ENCODE assay signal across 9 cellular contexts in genomic region chr1:30747028-30748008, GRCh38. TPM values are rescaled to one million over a fixed set of nuclear protein-coding genes. Genes with fewer than 3 reads are reported as not detected.
DNase-seq lines count a peak whose midpoint lies in the region; ATAC-seq and TF ChIP-seq lines count a peak whose summit lies in the region.
"Had no signal": no experiment of that assay in that cellular context is flagged by ENCODE, and none has a peak within 500 bp of the region (broad histone marks: within the 10 kb centered on the region; RNA-seq: fewer than 3 reads in every experiment).

No MANE protein-coding gene starts in this region.

- peaks cover 99% of the 10 kb centered on the region for H3K4me1 Mint-ChIP-seq in activated naive CD8-positive, alpha-beta T cell treated with anti-CD3 and anti-CD28 coated beads for 36 hours
- peaks cover 92 to 94% of the 10 kb centered on the region in 2 donors for H3K4me1 Mint-ChIP-seq in natural killer cell treated with Interleukin-12 subunit alpha and Interleukin-12 subunit beta and Interleukin-15 and Interleukin-18, amount 100 ng/mL, for 72 hours (ENCODE audit: low read depth in 2 of 2)

- peaks cover 46% of the 10 kb centered on the region for H3K36me3 Mint-ChIP-seq in activated naive CD8-positive, alpha-beta T cell treated with anti-CD3 and anti-CD28 coated beads for 36 hours
- H3K36me3 Mint-ChIP-seq in natural killer cell treated with Interleukin-12 subunit alpha and Interleukin-12 subunit beta and Interleukin-15 and Interleukin-18, amount 100 ng/mL, for 72 hours, result peaks cover 6% of the 10 kb centered on the region

- H3K4me1 ChIP-seq in DND-41 (ENCODE audit: insufficient read depth, low read length) (peaks cover 75% of the 10 kb centered on the region), Karpas-422 (ENCODE audit: low read length) (peaks cover 99% of the 10 kb centered on the region)

- H3K9me3 ChIP-seq in DND-41 (ENCODE audit: insufficient read depth, low read length, severe bottlenecking), result no peaks in the 10 kb centered on the region
- no peaks in the 10 kb centered on the region for H3K9me3 ChIP-seq in Karpas-422 (ENCODE audit: low read length)

- no peaks in the 10 kb centered on the region for H3K9me2 ChIP-seq in Karpas-422 (replicated peaks; ENCODE audit: insufficient read depth, low read length)

- DNase-seq in DND-41, result no peak
- DNase-seq in Karpas-422, result no peak
- no peak for DNase-seq in activated naive CD8-positive, alpha-beta T cell treated with anti-CD3 and anti-CD28 coated beads for 36 hours
- no peak for DNase-seq in natural killer cell treated with Interleukin-12 subunit alpha and Interleukin-12 subunit beta and Interleukin-15 and Interleukin-18, amount 100 ng/mL, for 72 hours (ENCODE audit: low spot score)
- DNase-seq in HuH-7 (ENCODE audit: low spot score), result no peak
- no peak for DNase-seq in GF-D8 (lab: John Stamatoyannopoulos, UW)
- no peak for DNase-seq in NK-92 (lab: John Stamatoyannopoulos, UW; ENCODE audit: unreplicated experiment)

- no peak overlapping the region for H3K4me3 ChIP-seq in DND-41 (ENCODE audit: low read depth in 1 of 2, low read length in 2 of 2)
- H3K4me3 ChIP-seq in Karpas-422 (ENCODE audit: low read length), result peak overlapping the region; percentile 56; the same call in 1 of the 2 replicates

- H3K27ac ChIP-seq in DND-41 (ENCODE audit: low read length), result peak overlapping the region; percentile 21
- H3K27ac ChIP-seq in Karpas-422 (ENCODE audit: low read length), result peak overlapping the region; percentile 99

- H3K4me2 ChIP-seq in DND-41 (ENCODE audit: insufficient read depth, low read length) (no peak overlapping the region), Karpas-422 (ENCODE audit: low read depth, low read length, poor library complexity, severe bottlenecking) (peak overlapping the region; percentile 77)

- H3K36me3 ChIP-seq in DND-41 (ENCODE audit: insufficient read depth, low read length) (no peaks in the 10 kb centered on the region), Karpas-422 (ENCODE audit: insufficient read depth, low read length) (peaks cover 3% of the 10 kb centered on the region; the same call in 1 of the 2 replicates)

- H4K20me1 ChIP-seq in DND-41 (ENCODE audit: insufficient read depth, low read length), result peaks cover 3% of the 10 kb centered on the region; the same call in 1 of the 2 replicates
- peaks cover 34% of the 10 kb centered on the region for H4K20me1 ChIP-seq in Karpas-422 (ENCODE audit: insufficient read depth, low read depth, low read length)

- no peaks in the 10 kb centered on the region for H3K27me3 Mint-ChIP-seq in activated naive CD8-positive, alpha-beta T cell treated with anti-CD3 and anti-CD28 coated beads for 36 hours
- no peaks in the 10 kb centered on the region for H3K27me3 Mint-ChIP-seq in natural killer cell treated with Interleukin-12 subunit alpha and Interleukin-12 subunit beta and Interleukin-15 and Interleukin-18, amount 100 ng/mL, for 72 hours

- H3K27me3 ChIP-seq in DND-41 (ENCODE audit: insufficient read depth, low read length, poor library complexity) (no peaks in the 10 kb centered on the region), Karpas-422 (ENCODE audit: low read length) (no peaks in the 10 kb centered on the region)

- no peaks in the 10 kb centered on the region for H3K9me3 Mint-ChIP-seq in activated naive CD8-positive, alpha-beta T cell treated with anti-CD3 and anti-CD28 coated beads for 36 hours
- H3K9me3 Mint-ChIP-seq in natural killer cell treated with Interleukin-12 subunit alpha and Interleukin-12 subunit beta and Interleukin-15 and Interleukin-18, amount 100 ng/mL, for 72 hours, result no peaks in the 10 kb centered on the region

- H2AFZ ChIP-seq in DND-41 (ENCODE audit: low read depth, low read length), result no peak overlapping the region
- H2AFZ ChIP-seq in Karpas-422 (ENCODE audit: low read length), result no peak overlapping the region

- ATAC-seq in DND-41 (ENCODE audit: insufficient read depth, low read depth), result no peak
- ATAC-seq in natural killer cell treated with Interleukin-12 subunit alpha and Interleukin-12 subunit beta and Interleukin-15 and Interleukin-18, amount 100 ng/mL, for 72 hours, result no peak
- ATAC-seq in GM21786 (IDR thresholded peaks at IDR 0.05; ENCODE audit: unreplicated experiment), result no peak

- H3K9ac ChIP-seq in DND-41 (ENCODE audit: low read depth, low read length), result no peak overlapping the region
- peak overlapping the region; percentile 73 for H3K9ac ChIP-seq in Karpas-422 (ENCODE audit: low read length)

- H3K4me3 Mint-ChIP-seq in activated naive CD8-positive, alpha-beta T cell treated with anti-CD3 and anti-CD28 coated beads for 36 hours, result peak overlapping the region; percentile 81
- H3K4me3 Mint-ChIP-seq in natural killer cell treated with Interleukin-12 subunit alpha and Interleukin-12 subunit beta and Interleukin-15 and Interleukin-18, amount 100 ng/mL, for 72 hours, result peak overlapping the region; percentile 81

- peak overlapping the region; percentile 98 for H3K27ac Mint-ChIP-seq in activated naive CD8-positive, alpha-beta T cell treated with anti-CD3 and anti-CD28 coated beads for 36 hours
- peak overlapping the region; percentile 98 to 100 for H3K27ac Mint-ChIP-seq in natural killer cell treated with Interleukin-12 subunit alpha and Interleukin-12 subunit beta and Interleukin-15 and Interleukin-18, amount 100 ng/mL, for 72 hours

- H3K79me2 ChIP-seq in DND-41 (ENCODE audit: insufficient read depth, low read length), result 0 out of 2 replicates have a peak, but pooled peaks cover 3% of the 10 kb centered on the region
- H3K79me2 ChIP-seq in Karpas-422 (ENCODE audit: low read length), result peaks cover 68% of the 10 kb centered on the region

- TF ChIP-seq CTCF in DND-41 (IDR thresholded peaks at IDR 0.05; ENCODE audit: borderline replicate concordance, extremely low read depth, low read length, poor library complexity, severe bottlenecking), result no peak

RNA-seq across cellular contexts. Expression of gene LAPTM5, which starts 10.3 kb away (rescaled TPM):
- 117 and 184 TPM in 2 replicates for total RNA-seq in Karpas-422 (2014; rRNA removed; shearing (Covaris generic); ENCODE audit: low replicate concordance)
- total RNA-seq in activated naive CD8-positive, alpha-beta T cell treated with anti-CD3 and anti-CD28 coated beads for 36 hours, result 100 to 1,000 TPM; 232 to 233 TPM
- 100 to 1,000 TPM; 150 to 153 TPM for total RNA-seq in natural killer cell treated with Interleukin-12 subunit alpha and Interleukin-12 subunit beta and Interleukin-15 and Interleukin-18, amount 100 ng/mL, for 72 hours

RNA-seq across cellular contexts. Expression of gene MATN1, which starts 23.9 kb away (rescaled TPM):
- total RNA-seq in Karpas-422 (2014; rRNA removed; shearing (Covaris generic); ENCODE audit: low replicate concordance), result 0.19 and 1.2 TPM in 2 replicates
- total RNA-seq in activated naive CD8-positive, alpha-beta T cell treated with anti-CD3 and anti-CD28 coated beads for 36 hours, result 1 to 10 TPM; 1.1 to 1.5 TPM
- total RNA-seq in natural killer cell treated with Interleukin-12 subunit alpha and Interleukin-12 subunit beta and Interleukin-15 and Interleukin-18, amount 100 ng/mL, for 72 hours, result 1 to 10 TPM in 1 of 2 donors, under 1 TPM in 1; 0.31 to 1.1 TPM
- total RNA-seq: pulmonary artery endothelial cell had no signal
